Comparison of ENCODE assay signal across 8 cellular contexts in genomic region chr22:42269407-42270177, GRCh38. TPM values are rescaled to one million over a fixed set of nuclear protein-coding genes. Genes with fewer than 3 reads are reported as not detected.
DNase-seq lines count a peak whose midpoint lies in the region; ATAC-seq lines count a peak whose summit lies in the region.

No MANE protein-coding gene starts in this region.

- H3K9me3 ChIP-seq in effector memory CD4-positive, alpha-beta T cell (ENCODE audit: control insufficient read depth, low read length) = no peaks in the 10 kb centered on the region
- H3K9me3 ChIP-seq in mononuclear cell (ENCODE audit: low read depth, low read length) = no peaks in the 10 kb centered on the region

- no peaks in the 10 kb centered on the region for H3K27me3 ChIP-seq in effector memory CD4-positive, alpha-beta T cell (replicated peaks; ENCODE audit: control insufficient read depth, insufficient read depth, low read length, poor library complexity, severe bottlenecking)
- H3K27me3 ChIP-seq in mononuclear cell (ENCODE audit: insufficient read depth, low read length) = no peaks in the 10 kb centered on the region

- peak overlapping the region; percentile 97 for H3K4me3 ChIP-seq in effector memory CD4-positive, alpha-beta T cell (ENCODE audit: insufficient read depth, low read depth, low read length, poor library complexity, severe bottlenecking)
- peak overlapping the region; percentile 75 for H3K4me3 ChIP-seq in mononuclear cell (ENCODE audit: low read length)

- no peaks in the 10 kb centered on the region for H3K36me3 ChIP-seq in effector memory CD4-positive, alpha-beta T cell (ENCODE audit: control insufficient read depth, insufficient read depth, low read length)

- peak; percentile 34 for DNase-seq in NCI-H345 (lab: John Stamatoyannopoulos, UW)
- no peak for DNase-seq in NCI-H345 treated with DMSO at 0.1 percent for 48 hours (lab: John Stamatoyannopoulos, UW; ENCODE audit: unreplicated experiment)
- peak; percentile 48 for DNase-seq in NCI-H2196 (lab: John Stamatoyannopoulos, UW; ENCODE audit: unreplicated experiment)
- peak; percentile 72 to 78 for DNase-seq in activated CD4-positive, alpha-beta T cell treated with anti-CD3 and anti-CD28 coated beads, Interleukin-2, amount 50 U/mL, for 48 hours
- DNase-seq in effector memory CD4-positive, alpha-beta T cell = peak; percentile 53 to 66 (median 58)
- peak; percentile 82 for DNase-seq in stimulated activated CD8-positive, alpha-beta memory T cell treated with anti-CD3 and anti-CD28 coated beads, Interleukin-4, amount 100 ng/mL, for 48 hours

- ATAC-seq in HG02870 (IDR thresholded peaks at IDR 0.05; ENCODE audit: unreplicated experiment) = peak; percentile 60

- peak overlapping the region; percentile 86 for H3K27ac ChIP-seq in effector memory CD4-positive, alpha-beta T cell (ENCODE audit: insufficient read depth, low read length, poor library complexity, severe bottlenecking)

- peaks cover 13% of the 10 kb centered on the region for H3K4me1 ChIP-seq in effector memory CD4-positive, alpha-beta T cell (ENCODE audit: control insufficient read depth, insufficient read depth, low read length, poor library complexity, severe bottlenecking)
- H3K4me1 ChIP-seq in mononuclear cell (ENCODE audit: insufficient read depth, low read length) = peaks cover 31% of the 10 kb centered on the region

RNA-seq across cellular contexts. Expression of gene TCF20, which starts 0.9 kb away (rescaled TPM):
- total RNA-seq in mononuclear cell = 53.8 TPM
